30 cellular contexts compared by ENCODE assay signal in the genomic region with DNA sequence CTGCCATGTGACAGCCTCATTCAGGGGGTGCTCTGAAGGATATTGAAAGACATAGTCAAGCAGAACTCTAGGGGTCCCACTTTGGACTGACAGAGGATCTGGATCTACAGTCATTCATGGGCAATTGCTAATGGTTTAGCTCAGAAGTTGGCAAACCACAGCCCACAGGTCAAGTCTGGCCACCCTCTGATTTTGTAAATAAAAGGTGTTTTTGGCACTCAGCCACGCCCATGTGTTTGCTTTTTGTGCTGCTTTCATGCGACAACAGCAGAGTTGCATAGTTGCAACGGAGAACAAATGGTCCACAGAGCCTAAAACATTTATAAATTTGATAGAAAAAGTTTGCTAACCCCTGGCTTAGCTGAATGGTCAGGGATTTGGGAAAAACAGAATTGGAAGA.
"Had no signal": no experiment of that assay in that cellular context is flagged by ENCODE, and none has a peak within 500 bp of the region (broad histone marks: within the 10 kb centered on the region; RNA-seq: fewer than 3 reads in every experiment).

No MANE protein-coding gene starts in this region.

- H3K9me3 Mint-ChIP-seq: activated CD4-positive, alpha-beta memory T cell treated with anti-CD3 and anti-CD28 coated beads, Interleukin-2, amount 10 ng/mL, durations not matched to agents 7 days and 5 days; activated CD4-positive, alpha-beta T cell treated with anti-CD3 and anti-CD28 coated beads, Interleukin-2, amount 10 ng/mL, durations not matched to agents 7 days and 5 days; activated T-cell treated with anti-CD3 and anti-CD28 coated beads, Interleukin-2, amount 50 U/mL, for 24 hours; stimulated activated effector memory CD8-positive, alpha-beta T cell treated with anti-CD3 and anti-CD28 coated beads, Interleukin-12 subunit alpha, Interleukin-12 subunit beta, amount 100 ng/mL, for 72 hours; stimulated activated naive CD8-positive, alpha-beta T cell treated with anti-CD3 and anti-CD28 coated beads, Interleukin-15, Interleukin-2, amounts not matched to agents 100 ng/mL and 50 ng/mL, for 24 hours had no signal

- H3K27me3 ChIP-seq: ovary, sigmoid colon, uterus had no signal

- H3K4me3 Mint-ChIP-seq: activated CD4-positive, alpha-beta memory T cell treated with anti-CD3 and anti-CD28 coated beads, Interleukin-2, amount 10 ng/mL, durations not matched to agents 7 days and 5 days; activated CD4-positive, alpha-beta T cell treated with anti-CD3 and anti-CD28 coated beads, Interleukin-2, amount 10 ng/mL, durations not matched to agents 7 days and 5 days; activated T-cell treated with anti-CD3 and anti-CD28 coated beads, Interleukin-2, amount 50 U/mL, for 24 hours; memory B cell; naive thymus-derived CD4-positive, alpha-beta T cell; stimulated activated effector memory CD8-positive, alpha-beta T cell treated with anti-CD3 and anti-CD28 coated beads, Interleukin-12 subunit alpha, Interleukin-12 subunit beta, amount 100 ng/mL, for 72 hours; stimulated activated naive CD8-positive, alpha-beta T cell treated with anti-CD3 and anti-CD28 coated beads, Interleukin-15, Interleukin-2, amounts not matched to agents 100 ng/mL and 50 ng/mL, for 24 hours; type B pancreatic cell; WTC11 had no signal

- ATAC-seq: stimulated activated effector memory CD8-positive, alpha-beta T cell treated with anti-CD3 and anti-CD28 coated beads, Interleukin-12 subunit alpha, Interleukin-12 subunit beta, amount 100 ng/mL, for 72 hours; WTC11 had no signal

- FAIRE-seq: astrocyte, endothelial cell of umbilical vein, keratinocyte, small intestine had no signal

- H3K9me3 ChIP-seq: ovary, sigmoid colon, uterus had no signal

- DNase-seq: activated CD4-positive, alpha-beta memory T cell treated with anti-CD3 and anti-CD28 coated beads, Interleukin-2, amount 10 ng/mL, durations not matched to agents 7 days and 5 days; activated CD4-positive, alpha-beta T cell treated with anti-CD3 and anti-CD28 coated beads for 1 hour; activated CD4-positive, alpha-beta T cell treated with anti-CD3 and anti-CD28 coated beads, Interleukin-2, amount 10 ng/mL, durations not matched to agents 7 days and 5 days; activated CD8-positive, alpha-beta memory T cell treated with anti-CD3 and anti-CD28 coated beads, Interleukin-2, amount 50 U/mL, for 48 hours; activated gamma-delta T cell; activated naive CD4-positive, alpha-beta T cell treated with anti-CD3 and anti-CD28 coated beads, Interleukin-2, amount 50 U/mL, for 16 hours; activated T-cell treated with anti-CD3 and anti-CD28 coated beads, Interleukin-2, amount 50 U/mL, for 24 hours; amniotic stem cell; central memory CD4-positive, alpha-beta T cell; head of caudate nucleus; hippocampal formation; left colon; midbrain; naive thymus-derived CD4-positive, alpha-beta T cell; ovary; retina; sigmoid colon; stimulated activated CD4-positive, alpha-beta T cell treated with anti-CD3 and anti-CD28 coated beads, Interleukin-4, amount 100 ng/mL, for 24 hours; substantia nigra; uterus had no signal

- H3K4me1 Mint-ChIP-seq: activated CD4-positive, alpha-beta memory T cell treated with anti-CD3 and anti-CD28 coated beads, Interleukin-2, amount 10 ng/mL, durations not matched to agents 7 days and 5 days; activated CD4-positive, alpha-beta T cell treated with anti-CD3 and anti-CD28 coated beads, Interleukin-2, amount 10 ng/mL, durations not matched to agents 7 days and 5 days; memory B cell; stimulated activated effector memory CD8-positive, alpha-beta T cell treated with anti-CD3 and anti-CD28 coated beads, Interleukin-12 subunit alpha, Interleukin-12 subunit beta, amount 100 ng/mL, for 72 hours had no signal

- H3K4me3 ChIP-seq: ovary, sigmoid colon, uterus had no signal

- H3K27me3 Mint-ChIP-seq: type B pancreatic cell had no signal

- H3K27ac Mint-ChIP-seq: activated CD4-positive, alpha-beta memory T cell treated with anti-CD3 and anti-CD28 coated beads, Interleukin-2, amount 10 ng/mL, durations not matched to agents 7 days and 5 days; activated CD4-positive, alpha-beta T cell treated with anti-CD3 and anti-CD28 coated beads, Interleukin-2, amount 10 ng/mL, durations not matched to agents 7 days and 5 days; activated T-cell treated with anti-CD3 and anti-CD28 coated beads, Interleukin-2, amount 50 U/mL, for 24 hours; memory B cell; naive thymus-derived CD4-positive, alpha-beta T cell; progenitor cell of endocrine pancreas; stimulated activated effector memory CD8-positive, alpha-beta T cell treated with anti-CD3 and anti-CD28 coated beads, Interleukin-12 subunit alpha, Interleukin-12 subunit beta, amount 100 ng/mL, for 72 hours; stimulated activated naive CD8-positive, alpha-beta T cell treated with anti-CD3 and anti-CD28 coated beads, Interleukin-15, Interleukin-2, amounts not matched to agents 100 ng/mL and 50 ng/mL, for 24 hours; type B pancreatic cell; WTC11 had no signal

- H3K4me1 ChIP-seq: uterus had no signal

- H3K36me3 Mint-ChIP-seq: memory B cell; naive thymus-derived CD4-positive, alpha-beta T cell; stimulated activated effector memory CD8-positive, alpha-beta T cell treated with anti-CD3 and anti-CD28 coated beads, Interleukin-12 subunit alpha, Interleukin-12 subunit beta, amount 100 ng/mL, for 72 hours; type B pancreatic cell; WTC11 had no signal

- H3K36me3 ChIP-seq: ovary, sigmoid colon, uterus had no signal

- H3K27ac ChIP-seq: ovary, sigmoid colon, uterus had no signal
